Comparison of ENCODE assay signal across 8 cellular contexts in the genomic region with DNA sequence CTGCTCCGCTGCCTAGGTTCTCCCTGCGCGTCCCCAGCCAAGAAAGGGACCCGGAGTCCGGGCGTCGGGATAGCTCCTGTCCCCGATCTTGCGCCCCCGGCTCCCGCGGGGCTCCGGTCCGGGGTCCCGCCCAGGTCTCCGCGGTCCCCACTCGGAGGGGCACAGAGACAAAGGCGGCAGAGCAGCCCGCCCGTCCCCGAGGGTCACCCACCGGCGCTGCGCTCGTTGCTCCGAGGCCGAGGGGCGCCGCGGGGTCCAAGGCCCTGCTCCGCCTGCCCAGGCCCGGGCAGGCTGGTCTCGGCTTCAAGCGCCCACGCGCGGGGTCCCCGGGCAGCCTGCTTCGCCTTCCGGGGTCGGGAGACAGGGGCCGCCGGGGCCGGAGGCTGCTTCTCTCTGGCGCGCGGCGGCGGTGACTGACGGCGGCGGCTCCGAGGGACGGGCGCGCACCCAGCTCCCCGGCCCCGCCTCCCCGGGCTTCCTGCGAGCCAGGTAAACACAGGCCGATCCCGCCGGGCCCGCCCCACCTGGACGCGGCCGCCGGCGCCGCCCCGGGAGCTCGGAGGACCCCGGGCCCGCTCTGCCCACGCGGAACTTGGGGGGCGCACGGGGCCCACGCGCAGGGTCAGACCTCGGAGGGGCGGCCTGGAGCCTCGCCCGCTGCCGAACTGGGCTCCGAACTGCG. TPM values are rescaled to one million over a fixed set of nuclear protein-coding genes. Genes with fewer than 3 reads are reported as not detected.
DNase-seq lines count a peak whose midpoint lies in the region; ATAC-seq and TF ChIP-seq lines count a peak whose summit lies in the region.

MBP (minus strand) TSS at position 415 of the 682 bp plus-strand sequence. CDS start 27,522 bp downstream, outside the sequence.

- intact Hi-C loops in spleen (cut with DNase I; ENCODE audit: low total_unique reads) = no loop called here

- H3K27ac ChIP-seq in HL-60 (replicated peaks) (peak within 1 kb of the TSS; percentile 97), SU-DHL-6 (ENCODE audit: low read depth, low read length) (peak within 1 kb of the TSS; percentile 93), angular gyrus (ENCODE audit: low read depth, low read length) (peak within 1 kb of the TSS; percentile 59), spleen (peak within 1 kb of the TSS; percentile 92 to 97 (median 96))

- peaks cover 48% of the 10 kb centered on the region for H3K79me2 ChIP-seq in SU-DHL-6 (ENCODE audit: insufficient read depth, low read length)

- H3K9me2 ChIP-seq in SU-DHL-6 (replicated peaks; ENCODE audit: insufficient read depth, low read length) = no peaks in the 10 kb centered on the region

- no peaks in the 10 kb centered on the region for H4K20me1 ChIP-seq in SU-DHL-6 (ENCODE audit: low read depth, low read length)

- no peaks in the 10 kb centered on the region for H3K4me1 ChIP-seq in iPS-15b (ENCODE audit: control insufficient read depth, insufficient read depth, low read length)
- H3K4me1 ChIP-seq in spleen = peaks cover 27 to 68% (median 50%) of the 10 kb centered on the region in 6 donors

- peak within 1 kb of the TSS; percentile 72 for H3K4me3 ChIP-seq in HL-60 (replicated peaks; ENCODE audit: insufficient read depth, low read length)
- H3K4me3 ChIP-seq in SU-DHL-6 (ENCODE audit: insufficient read depth, low read length, poor library complexity, severe bottlenecking) = peak within 1 kb of the TSS; percentile 89
- peak within 1 kb of the TSS; percentile 62 for H3K4me3 ChIP-seq in iPS-15b (ENCODE audit: low read depth, low read length)
- peak within 1 kb of the TSS; percentile 66 to 97 (median 82) for H3K4me3 ChIP-seq in spleen

- 0 to 2% (median 1%) methylated on average over 29 to 88 of the region's 88 CpGs for WGBS in spleen, 5 donors

- H3K27me3 ChIP-seq in HL-60 (ENCODE audit: insufficient read depth, poor library complexity, severe bottlenecking) (no peaks in the 10 kb centered on the region), SU-DHL-6 (ENCODE audit: low read length) (no peaks in the 10 kb centered on the region), iPS-15b (ENCODE audit: control insufficient read depth, insufficient read depth, low read length) (peaks cover 30% of the 10 kb centered on the region), spleen (replicated peaks in 1 of 7) (peaks cover 0 to 45% (median 0%) of the 10 kb centered on the region in 7 donors)

- peak within 1 kb of the TSS; percentile 54 for H2AFZ ChIP-seq in SU-DHL-6 (ENCODE audit: low read depth, low read length, severe bottlenecking)

- H3K9ac ChIP-seq in SU-DHL-6 (ENCODE audit: low read length) = peak within 1 kb of the TSS; percentile 87
- peak within 1 kb of the TSS; percentile 60 for H3K9ac ChIP-seq in iPS-15b (ENCODE audit: low read depth, low read length)

- peak within 1 kb of the TSS; percentile 99 for H3K4me2 ChIP-seq in SU-DHL-6 (ENCODE audit: low read depth, low read length, poor library complexity, severe bottlenecking)

- DNase-seq in COLO668 (lab: John Stamatoyannopoulos, UW; ENCODE audit: unreplicated experiment) = peak; percentile 97
- DNase-seq in HL-60 (ENCODE audit: low read depth in 1 of 2, low spot score in 1 of 2) = peak; percentile 57 to 65
- DNase-seq in spleen = peak; percentile 97
- DNase-seq in SK-N-DZ (ENCODE audit: low spot score) = no peak

- no peak for TF ChIP-seq CTCF in HL-60 (IDR thresholded peaks at IDR 0.05; ENCODE audit: insufficient read depth, low read length)
- TF ChIP-seq CTCF in SU-DHL-6 (IDR thresholded peaks at IDR 0.05; ENCODE audit: insufficient read depth, low read length, poor library complexity, severe bottlenecking) = no peak
- TF ChIP-seq CTCF in spleen (IDR thresholded peaks at IDR 0.05 in 8 of 11, conservative IDR thresholded peaks at IDR 0.05 in 3 of 11) = no peak

- H3F3A ChIP-seq in SU-DHL-6 (ENCODE audit: insufficient read depth) = peaks cover 38% of the 10 kb centered on the region

- H3K9me3 ChIP-seq in SU-DHL-6 (ENCODE audit: insufficient read depth, low read length) (no peaks in the 10 kb centered on the region), iPS-15b (ENCODE audit: control insufficient read depth, insufficient read depth, low read length) (no peaks in the 10 kb centered on the region), spleen (no peaks in the 10 kb centered on the region)

- TF ChIP-seq POLR2A in spleen (IDR thresholded peaks at IDR 0.05) = peak; percentile 18 to 80 (median 45)

- ATAC-seq in GM19467 (IDR thresholded peaks at IDR 0.05; ENCODE audit: unreplicated experiment) = peak; percentile 44

- no peaks in the 10 kb centered on the region for H3K36me3 ChIP-seq in SU-DHL-6 (ENCODE audit: low read length)
- no peaks in the 10 kb centered on the region for H3K36me3 ChIP-seq in iPS-15b (ENCODE audit: control insufficient read depth, insufficient read depth, low read length)
- H3K36me3 ChIP-seq in spleen = peaks cover 0 to 12% (median 0%) of the 10 kb centered on the region in 6 donors

RNA-seq across cellular contexts. Expression of gene MBP, which starts in this region (rescaled TPM):
- 10 to 100 TPM; 62.5 to 96.0 (median 79.4) TPM for total RNA-seq in spleen
- polyA plus RNA-seq in spleen = 10 to 100 TPM; 11.1 to 16.4 (median 11.2) TPM
- polyA plus RNA-seq in SK-N-DZ (2014; cell fraction: cytosol; rRNA removed) = not detected in 2 replicates
- not detected in 2 replicates for polyA plus RNA-seq in SK-N-DZ (2014; cell fraction: nucleus; rRNA removed)
